In the genomic region with DNA sequence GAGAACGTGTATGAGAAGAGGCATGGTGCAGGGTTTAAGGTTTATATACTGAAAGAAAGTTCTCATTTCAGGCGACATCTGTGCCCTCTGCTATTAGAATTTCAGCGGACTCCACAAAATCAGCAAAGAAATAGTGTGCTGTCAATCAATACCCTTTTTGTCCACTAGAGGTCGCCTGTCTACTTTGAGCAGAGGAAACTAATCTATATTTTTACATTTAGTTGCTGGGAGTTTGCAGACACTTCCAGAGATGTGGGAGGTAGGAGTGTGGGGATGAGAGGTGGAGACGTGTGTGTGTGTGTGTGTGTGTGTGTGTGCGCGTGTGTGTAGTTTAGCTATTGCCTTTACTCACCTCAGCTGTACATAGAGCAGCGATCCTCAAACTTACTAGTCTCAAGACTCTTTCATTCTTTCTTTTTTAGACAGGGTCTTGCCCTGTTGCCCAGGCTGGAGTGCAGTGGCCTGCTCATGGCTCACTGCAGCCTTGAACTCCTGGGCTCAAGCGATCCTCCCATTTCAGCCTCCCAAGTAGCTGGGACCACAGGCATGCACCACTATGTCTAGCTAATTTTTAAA, we compare ENCODE assay signal across 8 cellular contexts. TPM values are rescaled to one million over a fixed set of nuclear protein-coding genes. Genes with fewer than 3 reads are reported as not detected.
A peak's percentile ranks its signal among the peaks of the same experiment; 100 is the strongest.
DNase-seq lines count a peak whose midpoint lies in the region; ATAC-seq and TF ChIP-seq lines count a peak whose summit lies in the region.

No MANE protein-coding gene starts in this region.

- H3K27me3 ChIP-seq in BLaER1 treated with 17β-estradiol and CSF1 and Interleukin-3, amounts not matched to agents 10 nM and 100 nM: no peaks in the 10 kb centered on the region
- H3K27me3 ChIP-seq in WERI-Rb-1 (ENCODE audit: insufficient read depth, low read depth, severe bottlenecking) (no peaks in the 10 kb centered on the region), foreskin keratinocyte (no peaks in the 10 kb centered on the region)

- H3K4me2 ChIP-seq in BLaER1 treated with 17β-estradiol and CSF1 and Interleukin-3, amounts not matched to agents 10 nM and 100 nM: peak overlapping the region in 10 of 11 experiments; percentile 49 to 79 (median 62); a peak in 14 of 22 replicates

- H3K36me3 ChIP-seq in BLaER1 treated with 17β-estradiol and CSF1 and Interleukin-3, amounts not matched to agents 10 nM and 100 nM: no peaks in the 10 kb centered on the region
- peaks cover 32% of the 10 kb centered on the region for H3K36me3 ChIP-seq in WERI-Rb-1

- DNase-seq in NCI-H2171 (lab: John Stamatoyannopoulos, UW): peak; percentile 20
- peak; percentile 30 for DNase-seq in WERI-Rb-1
- DNase-seq in foreskin keratinocyte: peak in 1 of 2 donors; percentile 15
- peak; percentile 52 for DNase-seq in pons (ENCODE audit: low spot score)

- no peak overlapping the region for H3K27ac ChIP-seq in BLaER1 treated with 17β-estradiol and CSF1 and Interleukin-3, amounts not matched to agents 10 nM and 100 nM
- H3K27ac ChIP-seq in WERI-Rb-1 (no peak overlapping the region), foreskin keratinocyte (no peak overlapping the region)

- H3K4me3 ChIP-seq in BLaER1 treated with 17β-estradiol and CSF1 and Interleukin-3, amounts not matched to agents 10 nM and 100 nM: no peak overlapping the region
- no peak overlapping the region for H3K4me3 ChIP-seq in WERI-Rb-1 (ENCODE audit: low read depth, low read length)

- H3K9ac ChIP-seq in BLaER1 treated with 17β-estradiol and CSF1 and Interleukin-3, amounts not matched to agents 10 nM and 100 nM: no peak overlapping the region

- H4K20me1 ChIP-seq in BLaER1 treated with 17β-estradiol and CSF1 and Interleukin-3, amounts not matched to agents 10 nM and 100 nM: peaks cover 0 to 7% (median 0%) of the 10 kb centered on the region in 11 experiments; a peak in 5 of 22 replicates

- H3K4me1 ChIP-seq in BLaER1 treated with 17β-estradiol and CSF1 and Interleukin-3, amounts not matched to agents 10 nM and 100 nM: peaks cover 14 to 51% (median 46%) of the 10 kb centered on the region in 10 experiments
- H3K4me1 ChIP-seq in foreskin keratinocyte: peaks cover 5% of the 10 kb centered on the region

- ATAC-seq in foreskin keratinocyte (no peak), GM19324 (IDR thresholded peaks at IDR 0.05; ENCODE audit: low FRiP score, unreplicated experiment) (no peak), HG03280 (IDR thresholded peaks at IDR 0.05; ENCODE audit: unreplicated experiment) (no peak)

- H3K9me3 ChIP-seq in BLaER1 treated with 17β-estradiol and CSF1 and Interleukin-3, amounts not matched to agents 10 nM and 100 nM (replicated peaks in 1 of 11): no peaks in the 10 kb centered on the region; a peak in 1 of 22 replicates
- H3K9me3 ChIP-seq in WERI-Rb-1 (ENCODE audit: severe bottlenecking): no peaks in the 10 kb centered on the region

- TF ChIP-seq CTCF in GM12874 (IDR thresholded peaks at IDR 0.05; ENCODE audit: insufficient read depth, low read depth, low read length) (peak; percentile 77), WERI-Rb-1 (IDR thresholded peaks at IDR 0.05; ENCODE audit: low read depth, low read length) (peak; percentile 53), foreskin keratinocyte (conservative IDR thresholded peaks at IDR 0.05) (peak; percentile 90)

RNA-seq across cellular contexts. Expression of gene INAFM1, which starts 9.7 kb away (rescaled TPM):
- total RNA-seq in foreskin keratinocyte: 2.2 and 3.2 TPM in 2 replicates
- 5.5 and 7.9 TPM in 2 replicates for polyA plus RNA-seq in foreskin keratinocyte

RNA-seq across cellular contexts. Expression of gene C5AR1, which starts 25.2 kb away (rescaled TPM):
- total RNA-seq in foreskin keratinocyte: 0.04 TPM in 1 of 2 replicates, not detected in the other
- polyA plus RNA-seq in foreskin keratinocyte: 0.06 TPM in 1 of 2 replicates, not detected in the other

RNA-seq across cellular contexts. Expression of gene CCDC9, which starts 28.1 kb away (rescaled TPM):
- total RNA-seq in foreskin keratinocyte: 8.2 and 11.3 TPM in 2 replicates
- polyA plus RNA-seq in foreskin keratinocyte: 13.9 and 15.3 TPM in 2 replicates

RNA-seq across cellular contexts. Expression of gene C5AR2, which starts 47.6 kb away (rescaled TPM):
- total RNA-seq in foreskin keratinocyte: not detected in 2 replicates
- polyA plus RNA-seq in foreskin keratinocyte: not detected in 2 replicates

RNA-seq across cellular contexts. Expression of gene BBC3, which starts 53.4 kb away (rescaled TPM):
- total RNA-seq in foreskin keratinocyte: 3.9 and 4.3 TPM in 2 replicates
- polyA plus RNA-seq in foreskin keratinocyte: 4.7 and 5.5 TPM in 2 replicates
